ENCODE assay signal across 13 cellular contexts in the genomic region with DNA sequence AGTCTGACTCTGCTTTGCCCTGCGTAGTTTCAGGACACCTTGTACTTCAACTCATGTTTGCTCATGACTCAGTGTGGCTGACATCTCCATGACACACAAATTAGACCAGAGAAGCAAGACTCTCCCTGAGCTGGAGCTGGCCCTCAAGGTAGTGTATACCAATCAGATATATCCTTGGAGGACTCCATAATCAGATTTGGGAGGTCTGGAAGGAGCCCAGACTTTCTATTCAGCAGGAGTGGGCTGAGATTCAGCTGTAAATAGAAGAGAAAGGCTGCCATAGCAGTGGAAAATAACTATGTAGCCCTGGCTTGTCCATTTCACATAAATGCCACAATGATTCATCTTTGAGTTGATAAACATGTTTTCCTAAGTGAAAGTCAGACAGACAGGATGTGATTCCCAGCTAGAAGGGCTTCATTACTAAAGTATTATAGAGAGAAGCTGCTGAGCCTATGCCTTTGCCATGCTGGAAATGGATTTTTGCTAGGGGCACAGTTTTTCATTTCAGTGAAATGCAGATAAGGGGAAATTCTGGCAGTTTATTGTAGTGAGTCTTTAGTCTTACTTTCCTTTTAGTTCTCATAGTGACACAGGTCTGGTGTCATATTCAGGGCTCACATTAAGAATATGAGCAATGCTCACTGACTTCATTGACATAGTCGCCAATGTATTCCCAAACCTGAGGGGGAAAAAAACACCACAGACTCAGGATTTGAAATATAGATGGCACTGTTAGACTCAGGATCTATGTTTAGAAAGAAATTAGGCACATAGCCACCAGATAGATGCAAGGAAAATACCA.
A peak's percentile ranks its signal among the peaks of the same experiment; 100 is the strongest.
DNase-seq lines count a peak whose midpoint lies in the region; ATAC-seq, FAIRE-seq and TF ChIP-seq lines count a peak whose summit lies in the region.
"Had no signal": no experiment of that assay in that cellular context is flagged by ENCODE, and none has a peak within 500 bp of the region (broad histone marks: within the 10 kb centered on the region; RNA-seq: fewer than 3 reads in every experiment).

No MANE protein-coding gene starts in this region.

- FAIRE-seq in HTR-8/SVneo (lab: Jason Lieb, UNC): no peak

- H3K27ac Mint-ChIP-seq in activated T-helper 17 cell treated with anti-CD3 and anti-CD28 coated beads, Interleukin-2, amount 50 U/mL, for 72 hours: no peak overlapping the region
- H3K27ac Mint-ChIP-seq: HFFc6, naive B cell had no signal

- H3K9me3 ChIP-seq in skeletal muscle satellite cell (replicated peaks; ENCODE audit: low read length): no peaks in the 10 kb centered on the region

- no peaks in the 10 kb centered on the region for H3K36me3 Mint-ChIP-seq in activated T-helper 17 cell treated with anti-CD3 and anti-CD28 coated beads, Interleukin-2, amount 50 U/mL, for 72 hours (ENCODE audit: low read depth)
- H3K36me3 Mint-ChIP-seq: naive B cell had no signal

- H3K4me1 Mint-ChIP-seq in activated T-helper 17 cell treated with anti-CD3 and anti-CD28 coated beads, Interleukin-2, amount 50 U/mL, for 72 hours: no peaks in the 10 kb centered on the region
- H3K4me1 Mint-ChIP-seq: naive B cell had no signal

- ATAC-seq in activated T-helper 17 cell treated with anti-CD3 and anti-CD28 coated beads, Interleukin-2, amount 50 U/mL, for 72 hours (replicated peaks): peak; percentile 43
- ATAC-seq in foreskin keratinocyte: peak; percentile 99
- no peak for ATAC-seq in GM19467 (IDR thresholded peaks at IDR 0.05; ENCODE audit: unreplicated experiment)

- H3K36me3 ChIP-seq in skeletal muscle satellite cell (ENCODE audit: insufficient read depth, low read length): no peaks in the 10 kb centered on the region

- H3K9me3 Mint-ChIP-seq in activated T-helper 17 cell treated with anti-CD3 and anti-CD28 coated beads, Interleukin-2, amount 50 U/mL, for 72 hours: peaks cover 8% of the 10 kb centered on the region

- H3K27me3 Mint-ChIP-seq in activated T-helper 17 cell treated with anti-CD3 and anti-CD28 coated beads, Interleukin-2, amount 50 U/mL, for 72 hours: no peaks in the 10 kb centered on the region
- H3K27me3 Mint-ChIP-seq: naive B cell had no signal

- H3K4me1 ChIP-seq in foreskin keratinocyte: peaks cover 7% of the 10 kb centered on the region
- peaks cover 42% of the 10 kb centered on the region for H3K4me1 ChIP-seq in skeletal muscle satellite cell (ENCODE audit: control insufficient read depth, insufficient read depth, low read length)

- peak; percentile 25 for TF ChIP-seq CTCF in foreskin keratinocyte (conservative IDR thresholded peaks at IDR 0.05)

- no peaks in the 10 kb centered on the region for H3K27me3 ChIP-seq in foreskin keratinocyte
- no peaks in the 10 kb centered on the region for H3K27me3 ChIP-seq in skeletal muscle satellite cell (ENCODE audit: control insufficient read depth, insufficient read depth, low read length)

- peak overlapping the region; percentile 79 for H3K9ac ChIP-seq in skeletal muscle satellite cell (ENCODE audit: low read depth, low read length)

- DNase-seq in HPDE6-E6E7 (ENCODE audit: extremely low spot score) (peak; percentile 70), foreskin keratinocyte (peak; percentile 88 to 92), HTR-8/SVneo (ENCODE audit: insufficient read length, low spot score) (no peak), DMS 273 (lab: John Stamatoyannopoulos, UW; ENCODE audit: unreplicated experiment) (no peak)
- no peak for DNase-seq in stimulated activated CD4-positive, alpha-beta T cell treated with anti-CD3 and anti-CD28 coated beads, Interleukin-1b, Interleukin-23, amount 100 ng/mL, for 48 hours
- DNase-seq: central memory CD4-positive, alpha-beta T cell; HFFc6; naive B cell; stimulated activated naive CD4-positive, alpha-beta T cell; T-helper 9 cell had no signal

- peak overlapping the region; percentile 53 for H3K4me3 ChIP-seq in skeletal muscle satellite cell (ENCODE audit: low read length)

- peak overlapping the region; percentile 37 for H3K27ac ChIP-seq in foreskin keratinocyte

- no peak overlapping the region for H3K4me3 Mint-ChIP-seq in activated T-helper 17 cell treated with anti-CD3 and anti-CD28 coated beads, Interleukin-2, amount 50 U/mL, for 72 hours
- H3K4me3 Mint-ChIP-seq: HFFc6, naive B cell had no signal

- H3K4me2 ChIP-seq in skeletal muscle satellite cell (ENCODE audit: low read length): peak overlapping the region; percentile 75

Comparison
In these comparisons a context has a peak if more than half of its experiments do, and no peak if none do; other contexts are left out.
1. DNase-seq: peak in HPDE6-E6E7 (single experiment) and foreskin keratinocyte (2 of 2); none in HTR-8/SVneo (single experiment), DMS 273 (single experiment) and stimulated activated CD4-positive, alpha-beta T cell treated with anti-CD3 and anti-CD28 coated beads, Interleukin-1b, Interleukin-23, amount 100 ng/mL, for 48 hours (single experiment).